Comparison of ENCODE assay signal across 1 cellular context in the genomic region with DNA sequence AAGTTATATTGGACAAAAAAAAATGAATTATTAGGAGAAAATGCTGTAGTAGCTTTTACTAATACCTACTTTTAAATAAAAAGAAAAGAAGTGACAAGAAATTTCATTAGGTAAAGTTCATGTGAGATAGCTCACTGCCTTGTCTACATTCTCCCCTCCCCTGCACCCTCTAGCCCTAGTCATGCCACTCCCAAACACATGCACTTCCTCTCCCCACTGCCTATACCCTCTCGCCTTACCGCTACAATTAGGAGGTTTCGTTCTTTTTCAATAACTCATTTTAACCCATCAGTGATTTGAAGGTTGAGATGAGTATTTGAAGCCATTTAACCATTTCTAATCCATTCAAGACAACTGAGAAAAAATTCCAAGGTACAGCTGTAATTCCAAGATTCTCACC.
TF ChIP-seq lines count a peak whose summit lies in the region.

No MANE protein-coding gene starts in this region.

TF ChIP-seq in H1, 55 proteins besides CTCF, POLR2A, EP300 and RAD21 (continued from another document):
- TF ChIP-seq TBP (IDR thresholded peaks at IDR 0.05; ENCODE audit: low read depth, low read length) (no peak), EZH2 (IDR thresholded peaks at IDR 0.05; ENCODE audit: low read depth, low read length, severe bottlenecking) (no peak), SP2 (IDR thresholded peaks at IDR 0.05; ENCODE audit: low read length) (no peak), CREB1 (IDR thresholded peaks at IDR 0.05) (no peak), CBX8 (IDR thresholded peaks at IDR 0.05; ENCODE audit: borderline replicate concordance, low read depth, low read length) (no peak), JUND (IDR thresholded peaks at IDR 0.05; ENCODE audit: low read length) (no peak), ZNF274 (IDR thresholded peaks at IDR 0.05; ENCODE audit: borderline replicate concordance, extremely low read depth, low read length) (no peak)
